Comparison of ENCODE assay signal across 15 cellular contexts in genomic region chr6:111294374-111294967, GRCh38.
"Had no signal": no experiment of that assay in that cellular context is flagged by ENCODE, and none has a peak within 500 bp of the region (broad histone marks: within the 10 kb centered on the region; RNA-seq: fewer than 3 reads in every experiment).

No MANE protein-coding gene starts in this region.

- H3K27ac Mint-ChIP-seq: activated CD8-positive, alpha-beta memory T cell treated with anti-CD3 and anti-CD28 coated beads, Interleukin-2, amount 10 ng/mL, durations not matched to agents 7 days and 5 days; endodermal cell; mesothelial cell of epicardium had no signal

- H3K27me3 Mint-ChIP-seq: activated CD8-positive, alpha-beta memory T cell treated with anti-CD3 and anti-CD28 coated beads, Interleukin-2, amount 10 ng/mL, durations not matched to agents 7 days and 5 days had no signal

- DNase-seq: activated CD4-positive, alpha-beta T cell treated with anti-CD3 and anti-CD28 coated beads, Interleukin-2, amount 50 U/mL, for 1 hour; activated CD4-positive, CD25-positive, alpha-beta regulatory T cell; activated CD8-positive, alpha-beta memory T cell treated with anti-CD3 and anti-CD28 coated beads, Interleukin-2, amount 10 ng/mL, durations not matched to agents 7 days and 5 days; activated gamma-delta T cell; activated T-cell treated with anti-CD3 and anti-CD28 coated beads, Interleukin-2, amount 50 U/mL, for 48 hours; endodermal cell; gastrocnemius medialis; heart right ventricle; islet precursor cell; stimulated activated CD4-positive, alpha-beta T cell treated with anti-CD3 and anti-CD28 coated beads, Interleukin-2, amount 100 ng/mL, for 48 hours; tibial artery had no signal

- H3K9me3 Mint-ChIP-seq: endodermal cell, mesothelial cell of epicardium had no signal

- H3K9me3 ChIP-seq: gastrocnemius medialis, heart right ventricle, tibial artery, vagina had no signal

- H3K4me3 ChIP-seq: gastrocnemius medialis, heart right ventricle, lung, tibial artery, vagina had no signal

- H3K27ac ChIP-seq: gastrocnemius medialis, heart right ventricle, tibial artery, vagina had no signal

- ATAC-seq: activated CD8-positive, alpha-beta memory T cell treated with anti-CD3 and anti-CD28 coated beads, Interleukin-2, amount 10 ng/mL, durations not matched to agents 7 days and 5 days; gastrocnemius medialis; heart right ventricle; SK-N-SH treated with all-trans-retinoic acid at 6 μM for 48 hours had no signal

- H3K27me3 ChIP-seq: gastrocnemius medialis, heart right ventricle, tibial artery, vagina had no signal

- H3K4me3 Mint-ChIP-seq: activated CD8-positive, alpha-beta memory T cell treated with anti-CD3 and anti-CD28 coated beads, Interleukin-2, amount 10 ng/mL, durations not matched to agents 7 days and 5 days; endodermal cell; mesothelial cell of epicardium had no signal

- H3K4me1 ChIP-seq: tibial artery, vagina had no signal
